ENCODE assay signal across 11 cellular contexts in the genomic region with DNA sequence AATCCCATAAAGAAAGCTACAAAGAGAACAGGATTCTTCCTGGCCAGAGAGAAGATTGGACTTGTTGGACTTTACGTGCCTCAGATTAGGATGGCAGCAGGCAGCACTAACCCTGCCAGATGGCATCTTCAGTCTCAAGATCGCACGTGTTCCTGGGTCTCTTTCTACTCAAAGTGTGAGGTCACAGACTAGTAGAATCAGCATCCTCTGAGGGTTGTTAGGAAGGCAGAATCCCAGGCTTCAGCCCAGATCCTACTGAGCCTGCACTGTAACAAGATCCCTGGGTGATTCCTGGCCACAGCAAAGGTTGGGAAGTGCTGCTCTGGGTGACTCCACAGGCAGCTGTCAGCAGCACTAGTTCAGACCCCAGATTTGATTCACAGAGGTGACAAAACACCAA. TPM values are rescaled to one million over a fixed set of nuclear protein-coding genes. Genes with fewer than 3 reads are reported as not detected.
DNase-seq lines count a peak whose midpoint lies in the region; ATAC-seq and TF ChIP-seq lines count a peak whose summit lies in the region.
"Had no signal": no experiment of that assay in that cellular context is flagged by ENCODE, and none has a peak within 500 bp of the region (broad histone marks: within the 10 kb centered on the region; RNA-seq: fewer than 3 reads in every experiment).

No MANE protein-coding gene starts in this region.

- peak; percentile 65 for DNase-seq in G401 (ENCODE audit: low spot score)
- no peak for DNase-seq in WTC11 (ENCODE audit: low spot score)
- no peak for DNase-seq in left cardiac atrium
- no peak for DNase-seq in hippocampal formation (lab: John Stamatoyannopoulos, UW)
- no peak for DNase-seq in RKO (ENCODE audit: low spot score)
- DNase-seq in glomerular visceral epithelial cell (ENCODE audit: extremely low spot score), result no peak
- DNase-seq in posterior cingulate gyrus, result no peak
- DNase-seq: activated B cell treated with CpG ODN at 0.5 μM for 24 hours, NCI-H69 had no signal

- no peaks in the 10 kb centered on the region for H3K9me3 Mint-ChIP-seq in WTC11
- H3K9me3 Mint-ChIP-seq: activated B cell treated with CpG ODN at 0.5 μM for 24 hours had no signal

- H3K4me3 ChIP-seq in skeletal muscle tissue (ENCODE audit: low read length in 3 of 3), result no peak overlapping the region

- peak overlapping the region; percentile 75 for H3K27ac ChIP-seq in skeletal muscle tissue (ENCODE audit: low read depth, low read length)
- H3K27ac ChIP-seq: HL-60 had no signal

- H3K36me3 Mint-ChIP-seq in WTC11, result no peaks in the 10 kb centered on the region

- no peak overlapping the region for H3K4me3 Mint-ChIP-seq in WTC11
- H3K4me3 Mint-ChIP-seq: activated B cell treated with CpG ODN at 0.5 μM for 24 hours had no signal

- intact Hi-C loops in left cardiac atrium (cut with DNase I), result no loop called here
- intact Hi-C loops in posterior cingulate gyrus (cut with DNase I), result no loop called here

- in situ Hi-C loops in G401 (cut with HindIII; ENCODE audit: low sequenced_read_pairs), result no loop called here

- no peaks in the 10 kb centered on the region for H3K36me3 ChIP-seq in skeletal muscle tissue (ENCODE audit: control insufficient read depth in 3 of 3, insufficient read depth in 3 of 3, low read length in 3 of 3)

- H3K27me3 ChIP-seq in skeletal muscle tissue (ENCODE audit: control insufficient read depth in 3 of 3, insufficient read depth in 3 of 3, low read length in 3 of 3), result no peaks in the 10 kb centered on the region

- CTCF ChIA-PET in WTC11 (lab: Charles Lee), result interaction anchor here (0.8 to 2.8 kb wide), 6 partner anchors 9 to 274 kb away, joined by 3 to 11 read pairs (median 7); no protein-coding TSS in a partner anchor

- H3K27me3 Mint-ChIP-seq in WTC11 (ENCODE audit: low read depth), result peaks cover 8% of the 10 kb centered on the region

- no peaks in the 10 kb centered on the region for H3K9me3 ChIP-seq in skeletal muscle tissue (ENCODE audit: control insufficient read depth in 3 of 3, low read length in 3 of 3)

- peaks cover 44% of the 10 kb centered on the region for H3K4me1 Mint-ChIP-seq in WTC11
- H3K4me1 Mint-ChIP-seq: activated B cell treated with CpG ODN at 0.5 μM for 24 hours had no signal

- ATAC-seq in WTC11, result peak; percentile 19; the same call in 1 of the 2 replicates
- peak; percentile 17 to 27 for ATAC-seq in left cardiac atrium

- H3K9ac ChIP-seq in skeletal muscle tissue (ENCODE audit: low read depth in 1 of 3, low read length in 3 of 3), result peak overlapping the region in 1 of 3 donors; percentile 66

- POLR2A ChIA-PET in WTC11 (lab: Charles Lee), result no interaction called here

- H3K4me1 ChIP-seq in skeletal muscle tissue (ENCODE audit: control insufficient read depth in 3 of 3, insufficient read depth in 3 of 3, low read length in 3 of 3), result peaks cover 77 to 82% (median 81%) of the 10 kb centered on the region in 3 donors

- TF ChIP-seq CTCF in WTC11 (IDR thresholded peaks at IDR 0.05), result no peak

- H3K27ac Mint-ChIP-seq in WTC11, result no peak overlapping the region
- H3K27ac Mint-ChIP-seq: activated B cell treated with CpG ODN at 0.5 μM for 24 hours had no signal

TF ChIP-seq in WTC11, 78 proteins besides CTCF, POLR2A, EP300 and RAD21:
- no peak for TF ChIP-seq USF1 (CRISPR knock-in tag; IDR thresholded peaks at IDR 0.05)
- TF ChIP-seq CBFB (CRISPR knock-in tag; IDR thresholded peaks at IDR 0.05; ENCODE audit: low read depth), result no peak
- TF ChIP-seq ZBTB21 (CRISPR knock-in tag; IDR thresholded peaks at IDR 0.05; ENCODE audit: borderline replicate concordance), result no peak
- TF ChIP-seq, protein P1, sequence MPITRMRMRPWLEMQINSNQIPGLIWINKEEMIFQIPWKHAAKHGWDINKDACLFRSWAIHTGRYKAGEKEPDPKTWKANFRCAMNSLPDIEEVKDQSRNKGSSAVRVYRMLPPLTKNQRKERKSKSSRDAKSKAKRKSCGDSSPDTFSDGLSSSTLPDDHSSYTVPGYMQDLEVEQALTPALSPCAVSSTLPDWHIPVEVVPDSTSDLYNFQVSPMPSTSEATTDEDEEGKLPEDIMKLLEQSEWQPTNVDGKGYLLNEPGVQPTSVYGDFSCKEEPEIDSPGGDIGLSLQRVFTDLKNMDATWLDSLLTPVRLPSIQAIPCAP (CRISPR knock-in tag; IDR thresholded peaks at IDR 0.05), result no peak
- no peak for TF ChIP-seq ZNF423 (CRISPR knock-in tag; IDR thresholded peaks at IDR 0.05)
- TF ChIP-seq, protein P2, sequence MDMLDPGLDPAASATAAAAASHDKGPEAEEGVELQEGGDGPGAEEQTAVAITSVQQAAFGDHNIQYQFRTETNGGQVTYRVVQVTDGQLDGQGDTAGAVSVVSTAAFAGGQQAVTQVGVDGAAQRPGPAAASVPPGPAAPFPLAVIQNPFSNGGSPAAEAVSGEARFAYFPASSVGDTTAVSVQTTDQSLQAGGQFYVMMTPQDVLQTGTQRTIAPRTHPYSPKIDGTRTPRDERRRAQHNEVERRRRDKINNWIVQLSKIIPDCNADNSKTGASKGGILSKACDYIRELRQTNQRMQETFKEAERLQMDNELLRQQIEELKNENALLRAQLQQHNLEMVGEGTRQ (CRISPR knock-in tag; IDR thresholded peaks at IDR 0.05), result no peak
- no peak for TF ChIP-seq FOXP1 (CRISPR knock-in tag; IDR thresholded peaks at IDR 0.05; ENCODE audit: borderline replicate concordance)
- no peak for TF ChIP-seq TP53 (CRISPR knock-in tag; IDR thresholded peaks at IDR 0.05)
- no peak for TF ChIP-seq ATF1 (CRISPR knock-in tag; IDR thresholded peaks at IDR 0.05)
- TF ChIP-seq PRRX2 (CRISPR knock-in tag; IDR thresholded peaks at IDR 0.05), result no peak
- no peak for TF ChIP-seq ELF4 (CRISPR knock-in tag; IDR thresholded peaks at IDR 0.05; ENCODE audit: low read depth)
- no peak for TF ChIP-seq ZNF121 (CRISPR knock-in tag; IDR thresholded peaks at IDR 0.05)
- TF ChIP-seq NR1H2 (CRISPR knock-in tag; IDR thresholded peaks at IDR 0.05), result no peak

RNA-seq across cellular contexts. Expression of gene EPAS1, which starts 39.4 kb away (rescaled TPM):
- total RNA-seq in G401 (2014; rRNA removed; shearing (Covaris generic)), result 0.03 TPM in 1 of 2 replicates, not detected in the other
- 4.5 to 8.5 TPM (median 4.7 TPM) in 3 replicates for total RNA-seq in WTC11 (2021)
- 100 to 1,000 TPM; 262 to 377 TPM for total RNA-seq in left cardiac atrium
- total RNA-seq in skeletal muscle tissue, result 13.6 TPM

Comparison
In these comparisons a context has a peak if more than half of its experiments do, and no peak if none do; other contexts are left out.
1. RNA of gene EPAS1, which starts 39.4 kb away (total RNA-seq): 262 to 377 TPM in left cardiac atrium; 13.6 TPM in skeletal muscle tissue (single experiment), 4.5 to 8.5 TPM in WTC11 and 0.03 TPM in G401; every median in the first group is over 10 times any median in the second.